ENCODE assay signal across 33 cellular contexts in genomic region chr11:27303903-27304302, GRCh38.
"Had no signal": no experiment of that assay in that cellular context is flagged by ENCODE, and none has a peak within 500 bp of the region (broad histone marks: within the 10 kb centered on the region; RNA-seq: fewer than 3 reads in every experiment).

No MANE protein-coding gene starts in this region.

- H2AFZ ChIP-seq: parathyroid adenoma had no signal

- ATAC-seq: naive thymus-derived CD8-positive, alpha-beta T cell; natural killer cell treated with Interleukin-12 subunit alpha and Interleukin-12 subunit beta and Interleukin-15 and Interleukin-18, amount 100 ng/mL, for 72 hours; psoas muscle; stimulated activated memory B cell treated with anti-CD40 and anti-IgM and Interleukin-4, amounts not matched to agents 10 μg/mL and 1 μg/mL and 100 μg/mL, for 72 hours; stimulated activated naive CD8-positive, alpha-beta T cell treated with anti-CD3 and anti-CD28 coated beads, Interleukin-15, amount 100 ng/mL, for 72 hours; stimulated activated naive CD8-positive, alpha-beta T cell treated with anti-CD3 and anti-CD28 coated beads, Interleukin-15, Interleukin-2, amounts not matched to agents 100 U/mL and 50 U/mL, for 24 hours had no signal

- DNase-seq: naive thymus-derived CD8-positive, alpha-beta T cell; nephron progenitor cell; occipital lobe; ovary; posterior cingulate gyrus; psoas muscle; right cardiac atrium; right lobe of liver; sigmoid colon; spleen; stimulated activated CD4-positive, alpha-beta T cell treated with anti-CD3 and anti-CD28 coated beads, Interleukin-12 subunit alpha, Interleukin-12 subunit beta, amount 100 ng/mL, for 4 hours; stimulated activated CD4-positive, alpha-beta T cell treated with anti-CD3 and anti-CD28 coated beads, Interleukin-1b, Interleukin-23, amount 100 ng/mL, for 48 hours; stimulated activated CD4-positive, alpha-beta T cell treated with anti-CD3 and anti-CD28 coated beads, Interleukin-4, amount 100 ng/mL, for 1 hour; stimulated activated CD4-positive, alpha-beta T cell treated with anti-CD3 and anti-CD28 coated beads, Interleukin-4, amount 100 ng/mL, for 4 hours; stimulated activated CD8-positive, alpha-beta memory T cell treated with anti-CD3 and anti-CD28 coated beads, Interleukin-4, amount 100 ng/mL, for 48 hours; stimulated activated naive CD4-positive, alpha-beta T cell; stimulated activated naive CD8-positive, alpha-beta T cell treated with anti-CD3 and anti-CD28 coated beads, Interleukin-15, amount 100 ng/mL, for 72 hours; stimulated activated naive CD8-positive, alpha-beta T cell treated with anti-CD3 and anti-CD28 coated beads, Interleukin-15, Interleukin-2, amounts not matched to agents 100 U/mL and 50 U/mL, for 24 hours; substantia nigra; thyroid gland; trophoblast cell had no signal

- H3K27ac Mint-ChIP-seq: naive thymus-derived CD8-positive, alpha-beta T cell; natural killer cell treated with Interleukin-12 subunit alpha and Interleukin-12 subunit beta and Interleukin-15 and Interleukin-18, amount 100 ng/mL, for 72 hours; nephron progenitor cell; progenitor cell of endocrine pancreas; stimulated activated memory B cell treated with anti-CD40 and anti-IgM and Interleukin-4, amounts not matched to agents 10 μg/mL and 1 μg/mL and 100 μg/mL, for 72 hours; stimulated activated naive CD8-positive, alpha-beta T cell treated with anti-CD3 and anti-CD28 coated beads, Interleukin-15, amount 100 ng/mL, for 72 hours had no signal

- H3K9me3 ChIP-seq: ovary, psoas muscle, right lobe of liver, sigmoid colon, suprapubic skin, thoracic aorta, thyroid gland, upper lobe of left lung, vagina had no signal

- H3K79me2 ChIP-seq: parathyroid adenoma had no signal

- FAIRE-seq: urothelium cell line had no signal

- H3K27me3 ChIP-seq: ovary, right lobe of liver, sigmoid colon, spleen, suprapubic skin, thyroid gland, tibial nerve, upper lobe of left lung, vagina had no signal

- H3K36me3 Mint-ChIP-seq: naive thymus-derived CD8-positive, alpha-beta T cell; natural killer cell treated with Interleukin-12 subunit alpha and Interleukin-12 subunit beta and Interleukin-15 and Interleukin-18, amount 100 ng/mL, for 72 hours; stimulated activated memory B cell treated with anti-CD40 and anti-IgM and Interleukin-4, amounts not matched to agents 10 μg/mL and 1 μg/mL and 100 μg/mL, for 72 hours had no signal

- H3K4me2 ChIP-seq: smooth muscle cell had no signal

- H3K27me3 Mint-ChIP-seq: progenitor cell of endocrine pancreas; stimulated activated memory B cell treated with anti-CD40 and anti-IgM and Interleukin-4, amounts not matched to agents 10 μg/mL and 1 μg/mL and 100 μg/mL, for 72 hours had no signal

- H3K9ac ChIP-seq: parathyroid adenoma had no signal

- H3K4me1 ChIP-seq: parathyroid adenoma, psoas muscle, right lobe of liver, sigmoid colon, spleen, suprapubic skin, thyroid gland, tibial nerve, upper lobe of left lung, vagina had no signal

- H3K36me3 ChIP-seq: ovary, right lobe of liver, sigmoid colon, spleen, suprapubic skin, thoracic aorta, thyroid gland, tibial nerve, upper lobe of left lung, vagina had no signal

- H3K4me1 Mint-ChIP-seq: naive thymus-derived CD8-positive, alpha-beta T cell; nephron progenitor cell; stimulated activated memory B cell treated with anti-CD40 and anti-IgM and Interleukin-4, amounts not matched to agents 10 μg/mL and 1 μg/mL and 100 μg/mL, for 72 hours; stimulated activated naive CD8-positive, alpha-beta T cell treated with anti-CD3 and anti-CD28 coated beads, Interleukin-15, amount 100 ng/mL, for 72 hours had no signal

- H3K27ac ChIP-seq: ovary, parathyroid adenoma, psoas muscle, right lobe of liver, sigmoid colon, spleen, suprapubic skin, thoracic aorta, thyroid gland, tibial nerve, upper lobe of left lung, vagina had no signal

- H3K4me3 ChIP-seq: ovary, psoas muscle, right lobe of liver, sigmoid colon, smooth muscle cell, spleen, suprapubic skin, thoracic aorta, thyroid gland, tibial nerve, upper lobe of left lung, vagina had no signal

- H3K4me3 Mint-ChIP-seq: naive thymus-derived CD8-positive, alpha-beta T cell; natural killer cell treated with Interleukin-12 subunit alpha and Interleukin-12 subunit beta and Interleukin-15 and Interleukin-18, amount 100 ng/mL, for 72 hours; nephron progenitor cell; neural crest cell; stimulated activated memory B cell treated with anti-CD40 and anti-IgM and Interleukin-4, amounts not matched to agents 10 μg/mL and 1 μg/mL and 100 μg/mL, for 72 hours; stimulated activated naive CD8-positive, alpha-beta T cell treated with anti-CD3 and anti-CD28 coated beads, Interleukin-15, amount 100 ng/mL, for 72 hours had no signal
